12 cellular contexts compared by ENCODE assay signal in the genomic region with DNA sequence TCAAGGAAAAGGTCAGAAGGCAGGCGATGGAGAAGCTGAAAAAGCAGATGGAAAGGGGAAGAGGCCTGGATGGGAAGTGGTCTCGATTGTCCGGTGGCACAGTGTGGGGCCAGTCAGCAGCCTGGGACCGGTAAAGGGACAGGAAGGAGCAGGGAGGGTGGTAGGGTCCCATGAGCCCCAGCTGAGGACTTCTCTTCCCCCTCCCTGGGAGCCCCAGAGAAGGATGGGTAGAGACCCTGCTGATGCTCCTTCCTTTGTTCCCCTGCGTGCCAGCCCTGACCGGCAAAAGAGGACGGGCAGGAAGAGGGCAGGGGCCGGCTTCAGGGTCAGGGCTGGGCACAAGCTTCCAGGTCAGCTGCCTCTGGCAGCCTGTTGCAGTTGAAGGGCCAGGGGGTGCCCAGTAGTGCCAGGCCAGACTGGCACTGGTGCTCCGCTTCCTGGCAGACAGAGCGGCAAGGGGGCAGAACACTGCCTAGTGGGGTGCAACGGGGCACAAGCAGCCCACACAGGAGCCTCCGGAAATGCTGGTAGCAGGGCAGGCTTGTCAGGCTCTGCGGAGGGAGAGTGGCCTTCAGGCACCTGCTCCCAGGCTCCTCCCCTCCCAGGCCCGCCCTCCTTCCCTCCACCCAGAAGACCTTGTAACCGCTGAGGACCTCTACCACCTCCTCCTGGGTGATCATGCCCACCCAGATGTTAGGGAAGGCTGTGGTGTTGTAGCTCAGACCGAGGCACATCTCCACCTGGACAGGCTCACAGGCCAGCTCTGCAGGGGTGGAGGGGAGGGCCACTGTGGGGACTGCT. TPM values are rescaled to one million over a fixed set of nuclear protein-coding genes. Genes with fewer than 3 reads are reported as not detected.
DNase-seq lines count a peak whose midpoint lies in the region; ATAC-seq and TF ChIP-seq lines count a peak whose summit lies in the region.
"Had no signal": no experiment of that assay in that cellular context is flagged by ENCODE, and none has a peak within 500 bp of the region (broad histone marks: within the 10 kb centered on the region; RNA-seq: fewer than 3 reads in every experiment).

No MANE protein-coding gene starts in this region.

- no peak overlapping the region for H3K4me3 ChIP-seq in IMR-90 (ENCODE audit: insufficient read depth, low read depth, low read length)
- H3K4me3 ChIP-seq in fibroblast of lung (replicated peaks in 1 of 4; ENCODE audit: control extremely low read depth in 1 of 4, insufficient read depth in 1 of 4, low read depth in 3 of 4, low read length in 4 of 4) = peak overlapping the region in 3 of 4 experiments; percentile 25 to 70 (median 44)
- peak overlapping the region in 2 of 4 donors; percentile 63 to 73 for H3K4me3 ChIP-seq in sigmoid colon

- in situ Hi-C loops in IMR-90 (cut with MboI; ENCODE audit: low sequenced_read_pairs) = no loop called here

- H3K36me3 ChIP-seq in IMR-90 (ENCODE audit: control insufficient read depth, insufficient read depth, low read length) (no peaks in the 10 kb centered on the region; the same call in 1 of the 2 replicates), fibroblast of lung (ENCODE audit: control insufficient read depth, insufficient read depth, low read length) (no peaks in the 10 kb centered on the region), sigmoid colon (peaks cover 0 to 4% (median 0%) of the 10 kb centered on the region in 4 donors)

- ATAC-seq in IMR-90 (ENCODE audit: low read depth) (no peak), HG02870 (IDR thresholded peaks at IDR 0.05; ENCODE audit: unreplicated experiment) (no peak)

- TF ChIP-seq EP300 in sigmoid colon (IDR thresholded peaks at IDR 0.05) = no peak

- CTCF ChIA-PET in IMR-90 (lab: Yijun Ruan, JAX) = interaction anchor here (0.6 to 2.4 kb wide), 4 partner anchors 14 to 136 kb away, joined by 3 to 16 read pairs (median 4); partner anchors contain the start of gene USP2

- TF ChIP-seq RAD21 in IMR-90 (IDR thresholded peaks at IDR 0.05; ENCODE audit: low read length) = no peak

- peak overlapping the region; percentile 69 for H3K14ac ChIP-seq in IMR-90 (replicated peaks; ENCODE audit: low read depth, low read length)

- no peak for DNase-seq in IMR-90
- no peak for DNase-seq in fibroblast of lung (ENCODE audit: low read depth in 2 of 2)
- DNase-seq in sigmoid colon = no peak
- DNase-seq in NK-92 (lab: John Stamatoyannopoulos, UW; ENCODE audit: unreplicated experiment) = no peak
- no peak for DNase-seq in NCI-H1092 treated with DMSO at 0.1 percent for 48 hours (lab: John Stamatoyannopoulos, UW)
- DNase-seq: activated gamma-delta T cell treated with Interleukin-2 at 50 U/mL for 16 hours, NCI-H187, T-helper 2 cell had no signal

- H3K4me1 ChIP-seq in IMR-90 (ENCODE audit: control insufficient read depth, insufficient read depth, low read length) (peaks cover 18% of the 10 kb centered on the region), fibroblast of lung (ENCODE audit: control insufficient read depth, extremely low read depth, insufficient read depth, low read length) (peaks cover 24% of the 10 kb centered on the region), sigmoid colon (peaks cover 0 to 51% (median 46%) of the 10 kb centered on the region in 4 donors)

- H3K4me2 ChIP-seq in IMR-90 (ENCODE audit: low read depth, low read length) (peak overlapping the region; percentile 37; the same call in 1 of the 2 replicates), fibroblast of lung (ENCODE audit: extremely low read depth, insufficient read depth, low read length) (peak overlapping the region; percentile 82)

- H2AK9ac ChIP-seq in IMR-90 (replicated peaks; ENCODE audit: low read depth, low read length, poor library complexity) = peak overlapping the region; percentile 77

- BruUV-seq in IMR-90 (replicated peaks; lab: Mats Ljungman, UMichigan) = no TSS peak

- dilution Hi-C loops in IMR-90 (cut with HindIII; ENCODE audit: low sequenced_read_pairs, unreplicated experiment) = no loop called here

- H3K23ac ChIP-seq in IMR-90 (ENCODE audit: low read depth, low read length) = peak overlapping the region; percentile 54

- POLR2A ChIA-PET in IMR-90 (lab: Charles Lee; ENCODE audit: unreplicated experiment) = no interaction called here

- no peaks in the 10 kb centered on the region for H3K9me1 ChIP-seq in IMR-90 (ENCODE audit: insufficient read depth, low read length)

- peak overlapping the region in 1 of 2 experiments; percentile 68; a peak in 1 of 4 replicates for H4K8ac ChIP-seq in IMR-90 (ENCODE audit: low read depth in 2 of 2, low read length in 2 of 2)

- peak overlapping the region; percentile 59 for H4K91ac ChIP-seq in IMR-90 (ENCODE audit: insufficient read depth, low read depth, low read length)

- peak overlapping the region; percentile 18; the same call in 1 of the 2 replicates for H3K27ac ChIP-seq in IMR-90 (ENCODE audit: insufficient read depth, low read length)
- no peak overlapping the region for H3K27ac ChIP-seq in fibroblast of lung (ENCODE audit: insufficient read depth, low read length)
- H3K27ac ChIP-seq in sigmoid colon = peak overlapping the region; percentile 80 to 92 (median 84)

- H3K27me3 ChIP-seq in IMR-90 (ENCODE audit: control insufficient read depth, insufficient read depth, low read length) (peaks cover 10% of the 10 kb centered on the region), fibroblast of lung (ENCODE audit: control insufficient read depth, insufficient read depth, low read length) (peaks cover 10% of the 10 kb centered on the region), sigmoid colon (peaks cover 0 to 19% (median 12%) of the 10 kb centered on the region in 3 donors)

- H3K9me3 ChIP-seq in IMR-90 (ENCODE audit: control insufficient read depth, insufficient read depth, low read length) (no peaks in the 10 kb centered on the region), fibroblast of lung (ENCODE audit: control insufficient read depth, insufficient read depth, low read depth, low read length) (no peaks in the 10 kb centered on the region), sigmoid colon (no peaks in the 10 kb centered on the region)

- no peaks in the 10 kb centered on the region for H3K79me2 ChIP-seq in fibroblast of lung (ENCODE audit: control insufficient read depth, insufficient read depth, low read length)

- peak overlapping the region; percentile 27 for H2BK20ac ChIP-seq in IMR-90 (ENCODE audit: low read depth, low read length)

- no peak overlapping the region; the same call in 1 of the 2 replicates for H3K18ac ChIP-seq in IMR-90 (ENCODE audit: low read depth, low read length)

- intact Hi-C loops in IMR-90 (cut with micrococcal nuclease) (no loop called here), sigmoid colon (cut with DNase I) (loop anchor here (5.0 kb wide), 1 partner anchor 41 kb away; the partner anchor contains the start of gene USP2)

- peak overlapping the region; percentile 47 for H3K56ac ChIP-seq in IMR-90 (ENCODE audit: extremely low read depth, insufficient read depth, low read length)

- TF ChIP-seq POLR2A in IMR-90 (IDR thresholded peaks at IDR 0.05; ENCODE audit: low read depth, low read length) = no peak
- TF ChIP-seq POLR2A in sigmoid colon (IDR thresholded peaks at IDR 0.05) = no peak

- no peak for TF ChIP-seq CTCF in IMR-90 (conservative IDR thresholded peaks at IDR 0.05; ENCODE audit: low read depth, low read length)
- TF ChIP-seq CTCF in fibroblast of lung (conservative IDR thresholded peaks at IDR 0.05 in 1 of 2, IDR thresholded peaks at IDR 0.05 in 1 of 2; ENCODE audit: low read depth in 1 of 2, low read length in 2 of 2) = no peak
- TF ChIP-seq CTCF in sigmoid colon (IDR thresholded peaks at IDR 0.05) = no peak

- no peak overlapping the region for H2BK5ac ChIP-seq in IMR-90 (ENCODE audit: low read depth, low read length, poor library complexity, severe bottlenecking)

- H2AK5ac ChIP-seq in IMR-90 (ENCODE audit: low read depth, low read length) = peak overlapping the region; percentile 91

- H3K9ac ChIP-seq in IMR-90 (ENCODE audit: low read depth, low read length) (peak overlapping the region; percentile 15), fibroblast of lung (ENCODE audit: insufficient read depth, low read length) (no peak overlapping the region)

- 69% methylated on average over 3 of the region's 16 CpGs; no CpG with 5 or more reads in 1 of the 2 experiments for WGBS in IMR-90 (ENCODE audit: extremely low coverage in 2 of 2, insufficient read length in 1 of 2), 2 experiments
- 27 to 28% methylated on average over 16 of the region's 16 CpGs for WGBS in sigmoid colon, 2 donors

- peaks cover 5% of the 10 kb centered on the region; the same call in 1 of the 2 replicates for H4K20me1 ChIP-seq in IMR-90 (ENCODE audit: insufficient read depth, low read length)
- H4K20me1 ChIP-seq in fibroblast of lung (ENCODE audit: control insufficient read depth, extremely low read depth, insufficient read depth, low read length) = no peaks in the 10 kb centered on the region

- peak overlapping the region; percentile 92 for H2AFZ ChIP-seq in IMR-90 (replicated peaks; ENCODE audit: low read length, poor library complexity)
- no peak overlapping the region for H2AFZ ChIP-seq in fibroblast of lung (ENCODE audit: low read length)

- H2BK15ac ChIP-seq in IMR-90 (ENCODE audit: low read depth, low read length) = peak overlapping the region; percentile 60; the same call in 1 of the 3 replicates

- H4K5ac ChIP-seq in IMR-90 (ENCODE audit: low read depth, low read length) = no peak overlapping the region; the same call in 1 of the 2 replicates

- peak overlapping the region; percentile 85 for H3K4ac ChIP-seq in IMR-90 (ENCODE audit: low read depth, low read length)

- H3K79me1 ChIP-seq in IMR-90 (ENCODE audit: low read depth in 1 of 2, low read length in 2 of 2) = peaks cover 11 to 25% of the 10 kb centered on the region in 2 experiments; a peak in 3 of 4 replicates

- H2BK120ac ChIP-seq in IMR-90 (ENCODE audit: low read depth, low read length) = peak overlapping the region; percentile 59

RNA-seq across cellular contexts. Expression of gene C1QTNF5, which starts 0.7 kb away (rescaled TPM):
- total RNA-seq in IMR-90 (2012; rRNA removed) = 1.9 and 2.0 TPM in 2 replicates
- 5.4 and 5.8 TPM in 2 replicates for polyA plus RNA-seq in IMR-90 (2012; rRNA removed)
- polyA plus RNA-seq in IMR-90 (2012; cell fraction: cytosol; rRNA removed) = 5.1 and 9.5 TPM in 2 replicates
- polyA plus RNA-seq in IMR-90 (2012; cell fraction: nucleus; rRNA removed; ENCODE audit: low replicate concordance) = 5.6 and 7.4 TPM in 2 replicates
- total RNA-seq in fibroblast of lung = 32.0 and 34.4 TPM in 2 replicates
- 13.4 and 13.6 TPM in 2 replicates for polyA plus RNA-seq in fibroblast of lung
- polyA plus RNA-seq in fibroblast of lung (2012) = 23.0 and 28.9 TPM in 2 replicates
- 10.6 and 14.9 TPM in 2 replicates for polyA minus RNA-seq in fibroblast of lung (ENCODE audit: low replicate concordance)
- total RNA-seq in sigmoid colon = 10 to 100 TPM; 23.2 to 35.2 (median 32.4) TPM
- 10 to 100 TPM in 1 of 3 donors, 1 to 10 TPM in 2; 4.9 to 12.5 (median 5.4) TPM for polyA plus RNA-seq in sigmoid colon

RNA-seq across cellular contexts. Expression of gene MFRP, which starts 5.1 kb away (rescaled TPM):
- total RNA-seq in IMR-90 (2012; rRNA removed) (not detected in 2 replicates), fibroblast of lung (not detected in 2 replicates), sigmoid colon (under 1 TPM in 1 of 4 donors, not detected in 3; 0.14 TPM)
- polyA plus RNA-seq in IMR-90 (2012; rRNA removed) (not detected in 2 replicates), fibroblast of lung (not detected in 2 replicates), sigmoid colon (not detected)
- polyA plus RNA-seq in IMR-90 (2012; cell fraction: cytosol; rRNA removed) = 0.02 and 0.05 TPM in 2 replicates
- not detected in 2 replicates for polyA plus RNA-seq in IMR-90 (2012; cell fraction: nucleus; rRNA removed; ENCODE audit: low replicate concordance)
- polyA plus RNA-seq in fibroblast of lung (2012) = not detected in 2 replicates
- not detected in 2 replicates for polyA minus RNA-seq in fibroblast of lung (ENCODE audit: low replicate concordance)
- total RNA-seq: Daoy, renal cortical epithelial cell, ureter had no signal

RNA-seq across cellular contexts. Expression of gene RNF26, which starts 7.1 kb away (rescaled TPM):
- 3.4 and 3.6 TPM in 2 replicates for total RNA-seq in IMR-90 (2012; rRNA removed)
- 36.7 and 38.1 TPM in 2 replicates for polyA plus RNA-seq in IMR-90 (2012; rRNA removed)
- 34.0 and 44.0 TPM in 2 replicates for polyA plus RNA-seq in IMR-90 (2012; cell fraction: cytosol; rRNA removed)
- 7.8 and 14.3 TPM in 2 replicates for polyA plus RNA-seq in IMR-90 (2012; cell fraction: nucleus; rRNA removed; ENCODE audit: low replicate concordance)
- total RNA-seq in fibroblast of lung = 4.1 and 7.1 TPM in 2 replicates
- polyA plus RNA-seq in fibroblast of lung = 22.9 and 38.0 TPM in 2 replicates
- 27.6 and 45.2 TPM in 2 replicates for polyA plus RNA-seq in fibroblast of lung (2012)
- polyA minus RNA-seq in fibroblast of lung (ENCODE audit: low replicate concordance) = 113 and 145 TPM in 2 replicates
- total RNA-seq in sigmoid colon = 10 to 100 TPM in 3 of 4 donors, 1 to 10 TPM in 1; 9.8 to 18.3 (median 11.8) TPM
- polyA plus RNA-seq in sigmoid colon = 10 to 100 TPM in 1 of 3 donors, 1 to 10 TPM in 2; 6.2 to 26.1 (median 7.2) TPM

RNA-seq across cellular contexts. Expression of gene MCAM, which starts 24.5 kb away (rescaled TPM):
- total RNA-seq in IMR-90 (2012; rRNA removed) (131 and 165 TPM in 2 replicates), fibroblast of lung (3.9 and 4.8 TPM in 2 replicates), sigmoid colon (1,000 to 10,000 TPM in 1 of 4 donors, 100 to 1,000 TPM in 3; 628 to 1,033 (median 813) TPM)
- polyA plus RNA-seq in IMR-90 (2012; rRNA removed) (79.4 and 95.1 TPM in 2 replicates), fibroblast of lung (8.1 and 26.3 TPM in 2 replicates), sigmoid colon (10 to 100 TPM in 1 of 3 donors, 1 to 10 TPM in 2; 2.1 to 51.5 (median 4.8) TPM)
- 197 and 220 TPM in 2 replicates for polyA plus RNA-seq in IMR-90 (2012; cell fraction: cytosol; rRNA removed)
- polyA plus RNA-seq in IMR-90 (2012; cell fraction: nucleus; rRNA removed; ENCODE audit: low replicate concordance) = 58.2 and 150 TPM in 2 replicates
- 7.7 and 23.8 TPM in 2 replicates for polyA plus RNA-seq in fibroblast of lung (2012)
- 7.4 and 15.7 TPM in 2 replicates for polyA minus RNA-seq in fibroblast of lung (ENCODE audit: low replicate concordance)

RNA-seq across cellular contexts. Expression of gene USP2, which starts 40.1 kb away (rescaled TPM):
- total RNA-seq in IMR-90 (2012; rRNA removed) (under 0.01 and 0.18 TPM in 2 replicates), fibroblast of lung (0.77 and 2.3 TPM in 2 replicates), sigmoid colon (1 to 10 TPM in 3 of 4 donors, under 1 TPM in 1; 0.71 to 1.9 (median 1.5) TPM)
- polyA plus RNA-seq in IMR-90 (2012; rRNA removed) (0.63 and 0.79 TPM in 2 replicates), fibroblast of lung (0.66 and 1.0 TPM in 2 replicates), sigmoid colon (10 to 100 TPM; 11.6 to 13.2 (median 13.0) TPM)
- polyA plus RNA-seq in IMR-90 (2012; cell fraction: cytosol; rRNA removed) = 0.25 and 0.74 TPM in 2 replicates
- polyA plus RNA-seq in IMR-90 (2012; cell fraction: nucleus; rRNA removed; ENCODE audit: low replicate concordance) = 1.8 and 3.1 TPM in 2 replicates
- polyA plus RNA-seq in fibroblast of lung (2012) = 0.78 and 0.98 TPM in 2 replicates
- 1.4 and 7.7 TPM in 2 replicates for polyA minus RNA-seq in fibroblast of lung (ENCODE audit: low replicate concordance)
